In the genomic region with DNA sequence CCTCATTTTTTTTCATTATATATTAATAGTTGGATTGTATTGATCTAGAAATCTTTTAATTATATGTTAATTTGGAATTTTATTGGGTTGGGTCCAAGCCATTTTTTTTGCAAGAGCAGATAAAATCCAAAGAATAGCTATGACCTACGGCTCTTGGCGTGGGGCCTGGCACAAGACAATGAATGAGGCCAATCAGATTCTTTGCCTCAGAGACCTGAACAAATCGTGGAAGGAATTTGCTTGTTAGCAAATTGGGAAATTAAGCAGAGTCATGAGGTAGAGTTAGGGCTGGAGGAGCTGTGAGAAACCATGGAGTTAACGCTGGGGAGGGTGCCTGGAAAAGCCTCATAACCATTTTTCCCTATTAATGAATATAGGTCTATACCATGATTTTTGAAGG, we compare ENCODE assay signal across 2 cellular contexts.
TF ChIP-seq lines count a peak whose summit lies in the region.

No MANE protein-coding gene starts in this region.

TF ChIP-seq in GM23338, 12 proteins besides CTCF, POLR2A, EP300 and RAD21 (continues in another document):
- TF ChIP-seq, protein P1, sequence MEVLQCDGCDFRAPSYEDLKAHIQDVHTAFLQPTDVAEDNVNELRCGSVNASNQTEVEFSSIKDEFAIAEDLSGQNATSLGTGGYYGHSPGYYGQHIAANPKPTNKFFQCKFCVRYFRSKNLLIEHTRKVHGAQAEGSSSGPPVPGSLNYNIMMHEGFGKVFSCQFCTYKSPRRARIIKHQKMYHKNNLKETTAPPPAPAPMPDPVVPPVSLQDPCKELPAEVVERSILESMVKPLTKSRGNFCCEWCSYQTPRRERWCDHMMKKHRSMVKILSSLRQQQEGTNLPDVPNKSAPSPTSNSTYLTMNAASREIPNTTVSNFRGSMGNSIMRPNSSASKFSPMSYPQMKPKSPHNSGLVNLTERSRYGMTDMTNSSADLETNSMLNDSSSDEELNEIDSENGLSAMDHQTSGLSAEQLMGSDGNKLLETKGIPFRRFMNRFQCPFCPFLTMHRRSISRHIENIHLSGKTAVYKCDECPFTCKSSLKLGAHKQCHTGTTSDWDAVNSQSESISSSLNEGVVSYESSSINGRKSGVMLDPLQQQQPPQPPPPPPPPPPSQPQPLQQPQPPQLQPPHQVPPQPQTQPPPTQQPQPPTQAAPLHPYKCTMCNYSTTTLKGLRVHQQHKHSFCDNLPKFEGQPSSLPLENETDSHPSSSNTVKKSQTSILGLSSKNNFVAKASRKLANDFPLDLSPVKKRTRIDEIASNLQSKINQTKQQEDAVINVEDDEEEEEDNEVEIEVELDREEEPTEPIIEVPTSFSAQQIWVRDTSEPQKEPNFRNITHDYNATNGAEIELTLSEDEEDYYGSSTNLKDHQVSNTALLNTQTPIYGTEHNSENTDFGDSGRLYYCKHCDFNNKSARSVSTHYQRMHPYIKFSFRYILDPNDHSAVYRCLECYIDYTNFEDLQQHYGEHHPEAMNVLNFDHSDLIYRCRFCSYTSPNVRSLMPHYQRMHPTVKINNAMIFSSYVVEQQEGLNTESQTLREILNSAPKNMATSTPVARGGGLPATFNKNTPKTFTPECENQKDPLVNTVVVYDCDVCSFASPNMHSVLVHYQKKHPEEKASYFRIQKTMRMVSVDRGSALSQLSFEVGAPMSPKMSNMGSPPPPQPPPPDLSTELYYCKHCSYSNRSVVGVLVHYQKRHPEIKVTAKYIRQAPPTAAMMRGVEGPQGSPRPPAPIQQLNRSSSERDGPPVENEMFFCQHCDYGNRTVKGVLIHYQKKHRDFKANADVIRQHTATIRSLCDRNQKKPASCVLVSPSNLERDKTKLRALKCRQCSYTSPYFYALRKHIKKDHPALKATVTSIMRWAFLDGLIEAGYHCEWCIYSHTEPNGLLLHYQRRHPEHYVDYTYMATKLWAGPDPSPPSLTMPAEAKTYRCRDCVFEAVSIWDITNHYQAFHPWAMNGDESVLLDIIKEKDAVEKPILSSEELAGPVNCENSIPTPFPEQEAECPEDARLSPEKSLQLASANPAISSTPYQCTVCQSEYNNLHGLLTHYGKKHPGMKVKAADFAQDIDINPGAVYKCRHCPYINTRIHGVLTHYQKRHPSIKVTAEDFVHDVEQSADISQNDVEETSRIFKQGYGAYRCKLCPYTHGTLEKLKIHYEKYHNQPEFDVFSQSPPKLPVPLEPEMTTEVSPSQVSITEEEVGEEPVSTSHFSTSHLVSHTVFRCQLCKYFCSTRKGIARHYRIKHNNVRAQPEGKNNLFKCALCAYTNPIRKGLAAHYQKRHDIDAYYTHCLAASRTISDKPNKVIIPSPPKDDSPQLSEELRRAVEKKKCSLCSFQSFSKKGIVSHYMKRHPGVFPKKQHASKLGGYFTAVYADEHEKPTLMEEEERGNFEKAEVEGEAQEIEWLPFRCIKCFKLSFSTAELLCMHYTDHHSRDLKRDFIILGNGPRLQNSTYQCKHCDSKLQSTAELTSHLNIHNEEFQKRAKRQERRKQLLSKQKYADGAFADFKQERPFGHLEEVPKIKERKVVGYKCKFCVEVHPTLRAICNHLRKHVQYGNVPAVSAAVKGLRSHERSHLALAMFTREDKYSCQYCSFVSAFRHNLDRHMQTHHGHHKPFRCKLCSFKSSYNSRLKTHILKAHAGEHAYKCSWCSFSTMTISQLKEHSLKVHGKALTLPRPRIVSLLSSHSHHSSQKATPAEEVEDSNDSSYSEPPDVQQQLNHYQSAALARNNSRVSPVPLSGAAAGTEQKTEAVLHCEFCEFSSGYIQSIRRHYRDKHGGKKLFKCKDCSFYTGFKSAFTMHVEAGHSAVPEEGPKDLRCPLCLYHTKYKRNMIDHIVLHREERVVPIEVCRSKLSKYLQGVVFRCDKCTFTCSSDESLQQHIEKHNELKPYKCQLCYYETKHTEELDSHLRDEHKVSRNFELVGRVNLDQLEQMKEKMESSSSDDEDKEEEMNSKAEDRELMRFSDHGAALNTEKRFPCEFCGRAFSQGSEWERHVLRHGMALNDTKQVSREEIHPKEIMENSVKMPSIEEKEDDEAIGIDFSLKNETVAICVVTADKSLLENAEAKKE (CRISPR knock-in tag; IDR thresholded peaks at IDR 0.05), result no peak
- TF ChIP-seq EZH2 (IDR thresholded peaks at IDR 0.05; ENCODE audit: low read depth, unreplicated experiment) (no peak), ZNF114 (CRISPR knock-in tag; IDR thresholded peaks at IDR 0.05) (no peak), POLR2AphosphoS5 (IDR thresholded peaks at IDR 0.05; ENCODE audit: low read depth) (no peak), NANOG (IDR thresholded peaks at IDR 0.05; ENCODE audit: borderline replicate concordance) (no peak), CREB1 (CRISPR knock-in tag; IDR thresholded peaks at IDR 0.05; ENCODE audit: low read depth) (no peak), EZH2phosphoT487 (IDR thresholded peaks at IDR 0.05; ENCODE audit: unreplicated experiment) (no peak), ZNF331 (CRISPR knock-in tag; IDR thresholded peaks at IDR 0.05; ENCODE audit: low read depth) (no peak), STAT1 (IDR thresholded peaks at IDR 0.05; ENCODE audit: unreplicated experiment) (no peak), JUNB (IDR thresholded peaks at IDR 0.05; ENCODE audit: unreplicated experiment) (no peak)
- TF ChIP-seq, protein P2, sequence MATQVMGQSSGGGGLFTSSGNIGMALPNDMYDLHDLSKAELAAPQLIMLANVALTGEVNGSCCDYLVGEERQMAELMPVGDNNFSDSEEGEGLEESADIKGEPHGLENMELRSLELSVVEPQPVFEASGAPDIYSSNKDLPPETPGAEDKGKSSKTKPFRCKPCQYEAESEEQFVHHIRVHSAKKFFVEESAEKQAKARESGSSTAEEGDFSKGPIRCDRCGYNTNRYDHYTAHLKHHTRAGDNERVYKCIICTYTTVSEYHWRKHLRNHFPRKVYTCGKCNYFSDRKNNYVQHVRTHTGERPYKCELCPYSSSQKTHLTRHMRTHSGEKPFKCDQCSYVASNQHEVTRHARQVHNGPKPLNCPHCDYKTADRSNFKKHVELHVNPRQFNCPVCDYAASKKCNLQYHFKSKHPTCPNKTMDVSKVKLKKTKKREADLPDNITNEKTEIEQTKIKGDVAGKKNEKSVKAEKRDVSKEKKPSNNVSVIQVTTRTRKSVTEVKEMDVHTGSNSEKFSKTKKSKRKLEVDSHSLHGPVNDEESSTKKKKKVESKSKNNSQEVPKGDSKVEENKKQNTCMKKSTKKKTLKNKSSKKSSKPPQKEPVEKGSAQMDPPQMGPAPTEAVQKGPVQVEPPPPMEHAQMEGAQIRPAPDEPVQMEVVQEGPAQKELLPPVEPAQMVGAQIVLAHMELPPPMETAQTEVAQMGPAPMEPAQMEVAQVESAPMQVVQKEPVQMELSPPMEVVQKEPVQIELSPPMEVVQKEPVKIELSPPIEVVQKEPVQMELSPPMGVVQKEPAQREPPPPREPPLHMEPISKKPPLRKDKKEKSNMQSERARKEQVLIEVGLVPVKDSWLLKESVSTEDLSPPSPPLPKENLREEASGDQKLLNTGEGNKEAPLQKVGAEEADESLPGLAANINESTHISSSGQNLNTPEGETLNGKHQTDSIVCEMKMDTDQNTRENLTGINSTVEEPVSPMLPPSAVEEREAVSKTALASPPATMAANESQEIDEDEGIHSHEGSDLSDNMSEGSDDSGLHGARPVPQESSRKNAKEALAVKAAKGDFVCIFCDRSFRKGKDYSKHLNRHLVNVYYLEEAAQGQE (IDR thresholded peaks at IDR 0.05; ENCODE audit: unreplicated experiment), result no peak

TF ChIP-seq in WTC11, 78 proteins besides CTCF, POLR2A, EP300 and RAD21:
- no peak for TF ChIP-seq ZBTB21 (CRISPR knock-in tag; IDR thresholded peaks at IDR 0.05; ENCODE audit: borderline replicate concordance)
- TF ChIP-seq, protein P3, sequence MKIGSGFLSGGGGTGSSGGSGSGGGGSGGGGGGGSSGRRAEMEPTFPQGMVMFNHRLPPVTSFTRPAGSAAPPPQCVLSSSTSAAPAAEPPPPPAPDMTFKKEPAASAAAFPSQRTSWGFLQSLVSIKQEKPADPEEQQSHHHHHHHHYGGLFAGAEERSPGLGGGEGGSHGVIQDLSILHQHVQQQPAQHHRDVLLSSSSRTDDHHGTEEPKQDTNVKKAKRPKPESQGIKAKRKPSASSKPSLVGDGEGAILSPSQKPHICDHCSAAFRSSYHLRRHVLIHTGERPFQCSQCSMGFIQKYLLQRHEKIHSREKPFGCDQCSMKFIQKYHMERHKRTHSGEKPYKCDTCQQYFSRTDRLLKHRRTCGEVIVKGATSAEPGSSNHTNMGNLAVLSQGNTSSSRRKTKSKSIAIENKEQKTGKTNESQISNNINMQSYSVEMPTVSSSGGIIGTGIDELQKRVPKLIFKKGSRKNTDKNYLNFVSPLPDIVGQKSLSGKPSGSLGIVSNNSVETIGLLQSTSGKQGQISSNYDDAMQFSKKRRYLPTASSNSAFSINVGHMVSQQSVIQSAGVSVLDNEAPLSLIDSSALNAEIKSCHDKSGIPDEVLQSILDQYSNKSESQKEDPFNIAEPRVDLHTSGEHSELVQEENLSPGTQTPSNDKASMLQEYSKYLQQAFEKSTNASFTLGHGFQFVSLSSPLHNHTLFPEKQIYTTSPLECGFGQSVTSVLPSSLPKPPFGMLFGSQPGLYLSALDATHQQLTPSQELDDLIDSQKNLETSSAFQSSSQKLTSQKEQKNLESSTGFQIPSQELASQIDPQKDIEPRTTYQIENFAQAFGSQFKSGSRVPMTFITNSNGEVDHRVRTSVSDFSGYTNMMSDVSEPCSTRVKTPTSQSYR (CRISPR knock-in tag; IDR thresholded peaks at IDR 0.05), result no peak
- TF ChIP-seq ELF4 (CRISPR knock-in tag; IDR thresholded peaks at IDR 0.05; ENCODE audit: low read depth), result no peak
